In the genomic region with DNA sequence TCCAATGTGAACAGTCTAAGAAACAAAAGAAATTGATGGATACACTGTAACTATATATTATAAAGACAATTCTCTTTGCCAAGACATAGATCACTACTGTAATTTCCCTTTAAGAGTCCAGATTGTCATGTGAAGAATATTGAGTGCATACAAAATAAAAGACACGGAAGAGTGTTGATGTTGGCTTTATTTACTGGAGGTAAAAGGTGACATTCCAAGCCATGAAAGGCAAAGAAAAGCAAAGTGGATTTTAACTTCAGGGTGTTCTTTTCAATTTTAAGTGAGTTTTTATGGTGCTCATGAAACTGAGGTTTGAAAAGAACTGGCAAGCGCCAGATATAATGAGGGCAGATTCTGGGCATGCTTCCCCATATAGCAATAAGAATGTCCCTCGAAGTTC, we compare ENCODE assay signal across 14 cellular contexts.
"Had no signal": no experiment of that assay in that cellular context is flagged by ENCODE, and none has a peak within 500 bp of the region (broad histone marks: within the 10 kb centered on the region; RNA-seq: fewer than 3 reads in every experiment).

No MANE protein-coding gene starts in this region.

- H3K4me3 Mint-ChIP-seq: activated naive CD4-positive, alpha-beta T cell treated with anti-CD3 and anti-CD28 coated beads for 36 hours; activated T-helper 1 cell treated with anti-CD3 and anti-CD28 coated beads, Interleukin-12 subunit alpha, Interleukin-12 subunit beta, Interleukin-2, Interleukin-4 antibody, amounts not matched to agents 30 ng/mL and 10 ng/mL and 1 ng/mL, durations not matched to agents 14 hours and 24 hours and 36 hours; stimulated activated naive CD8-positive, alpha-beta T cell treated with anti-CD3 and anti-CD28 coated beads, Interleukin-15, amount 100 ng/mL, for 72 hours; T-helper 1 cell treated with Interleukin-12 subunit alpha and Interleukin-12 subunit beta and Interleukin-4 antibody, amounts not matched to agents 30 μg/mL and 1 μg/mL, for 36 hours; WTC11 had no signal

- H3K4me1 ChIP-seq: thyroid gland had no signal

- H3K27ac ChIP-seq: coronary artery, thyroid gland had no signal

- H3K4me1 Mint-ChIP-seq: stimulated activated naive CD8-positive, alpha-beta T cell treated with anti-CD3 and anti-CD28 coated beads, Interleukin-15, amount 100 ng/mL, for 72 hours had no signal

- H3K9me3 Mint-ChIP-seq: activated naive CD4-positive, alpha-beta T cell treated with anti-CD3 and anti-CD28 coated beads for 36 hours; activated T-helper 1 cell treated with anti-CD3 and anti-CD28 coated beads, Interleukin-12 subunit alpha, Interleukin-12 subunit beta, Interleukin-2, Interleukin-4 antibody, amounts not matched to agents 30 ng/mL and 10 ng/mL and 1 ng/mL, durations not matched to agents 14 hours and 24 hours and 36 hours; stimulated activated naive CD8-positive, alpha-beta T cell treated with anti-CD3 and anti-CD28 coated beads, Interleukin-15, amount 100 ng/mL, for 72 hours; T-helper 1 cell treated with Interleukin-12 subunit alpha and Interleukin-12 subunit beta and Interleukin-4 antibody, amounts not matched to agents 30 μg/mL and 1 μg/mL, for 36 hours; WTC11 had no signal

- DNase-seq: activated CD4-positive, alpha-beta T cell treated with anti-CD3 and anti-CD28 coated beads for 48 hours; activated naive CD4-positive, alpha-beta T cell treated with anti-CD3 and anti-CD28 coated beads for 36 hours; central memory CD4-positive, alpha-beta T cell; effector CD8-positive, alpha-beta T cell; hypothalamus; left cardiac atrium; stimulated activated CD4-positive, alpha-beta T cell treated with anti-CD3 and anti-CD28 coated beads, Interleukin-15, amount 100 ng/mL, for 24 hours; stimulated activated CD4-positive, alpha-beta T cell treated with anti-CD3 and anti-CD28 coated beads, Interleukin-4, amount 100 ng/mL, for 24 hours; stimulated activated naive CD8-positive, alpha-beta T cell treated with anti-CD3 and anti-CD28 coated beads, Interleukin-15, amount 100 ng/mL, for 72 hours; thyroid gland had no signal

- ATAC-seq: left cardiac atrium; stimulated activated naive CD8-positive, alpha-beta T cell treated with anti-CD3 and anti-CD28 coated beads, Interleukin-15, amount 100 ng/mL, for 72 hours; WTC11 had no signal

- H3K27me3 ChIP-seq: thyroid gland had no signal

- H3K36me3 Mint-ChIP-seq: WTC11 had no signal

- H3K9me3 ChIP-seq: thyroid gland had no signal

- H3K27ac Mint-ChIP-seq: activated naive CD4-positive, alpha-beta T cell treated with anti-CD3 and anti-CD28 coated beads for 36 hours; activated T-helper 1 cell treated with anti-CD3 and anti-CD28 coated beads, Interleukin-12 subunit alpha, Interleukin-12 subunit beta, Interleukin-2, Interleukin-4 antibody, amounts not matched to agents 30 ng/mL and 10 ng/mL and 1 ng/mL, durations not matched to agents 14 hours and 24 hours and 36 hours; stimulated activated naive CD8-positive, alpha-beta T cell treated with anti-CD3 and anti-CD28 coated beads, Interleukin-15, amount 100 ng/mL, for 72 hours; T-helper 1 cell treated with Interleukin-12 subunit alpha and Interleukin-12 subunit beta and Interleukin-4 antibody, amounts not matched to agents 30 μg/mL and 1 μg/mL, for 36 hours; WTC11 had no signal

- H3K4me3 ChIP-seq: coronary artery, thyroid gland had no signal

- H3K36me3 ChIP-seq: thyroid gland had no signal
